Comparison of ENCODE assay signal across 19 cellular contexts in the genomic region with DNA sequence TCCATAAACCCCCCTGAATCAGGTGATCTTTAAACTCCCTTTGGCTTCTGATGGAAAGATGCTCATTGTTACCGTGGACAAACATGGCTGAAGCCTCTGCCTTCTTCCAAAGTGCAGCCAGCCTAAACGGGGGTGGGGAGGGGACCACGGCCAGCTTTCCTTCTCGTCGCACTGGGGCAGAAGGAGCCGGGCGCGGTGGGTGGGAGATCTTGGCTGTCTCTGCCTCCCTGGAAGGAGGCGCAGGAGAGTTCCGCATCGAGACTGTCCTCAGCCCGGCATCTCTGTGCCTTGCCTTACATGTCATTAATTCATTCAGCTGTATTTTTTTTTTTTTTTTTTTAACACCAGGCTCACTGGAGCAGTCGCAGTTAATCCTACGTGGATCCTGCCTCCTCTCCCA.
DNase-seq lines count a peak whose midpoint lies in the region; ATAC-seq and TF ChIP-seq lines count a peak whose summit lies in the region.
"Had no signal": no experiment of that assay in that cellular context is flagged by ENCODE, and none has a peak within 500 bp of the region (broad histone marks: within the 10 kb centered on the region; RNA-seq: fewer than 3 reads in every experiment).

No MANE protein-coding gene starts in this region.

- no peaks in the 10 kb centered on the region for H3K9me3 Mint-ChIP-seq in activated naive CD4-positive, alpha-beta T cell treated with anti-CD3 and anti-CD28 coated beads, Interleukin-2, amount 10 ng/mL, durations not matched to agents 7 days and 5 days
- H3K9me3 Mint-ChIP-seq: activated naive CD4-positive, alpha-beta T cell treated with anti-CD3 and anti-CD28 coated beads, Interleukin-2, amount 50 U/mL, for 72 hours; naive B cell; stimulated activated memory B cell treated with anti-CD40 and anti-IgM and Interleukin-4, amounts not matched to agents 10 μg/mL and 1 μg/mL and 100 μg/mL, for 72 hours had no signal

- POLR2A ChIA-PET in RWPE1 (lab: Yijun Ruan, JAX; ENCODE audit: low non-redundant PET), result no interaction called here

- no peak for DNase-seq in activated naive CD4-positive, alpha-beta T cell treated with anti-CD3 and anti-CD28 coated beads, Interleukin-2, amount 10 ng/mL, durations not matched to agents 7 days and 5 days
- DNase-seq in activated naive CD4-positive, alpha-beta T cell treated with anti-CD3 and anti-CD28 coated beads, Interleukin-2, amount 50 U/mL, for 16 hours, result no peak
- no peak for DNase-seq in RWPE1 (ENCODE audit: low spot score)
- no peak for DNase-seq in lower lobe of right lung
- no peak for DNase-seq in transverse colon
- no peak for DNase-seq in SK-N-DZ (ENCODE audit: low spot score)
- DNase-seq in ovary, result no peak
- DNase-seq: kidney, mammary epithelial cell, NCI-H2107, NCI-H510A, right lobe of liver, thyroid gland had no signal

- H3K4me3 ChIP-seq in lower lobe of right lung, result no peak overlapping the region
- H3K4me3 ChIP-seq in transverse colon, result no peak overlapping the region
- no peak overlapping the region for H3K4me3 ChIP-seq in ovary
- H3K4me3 ChIP-seq: gastroesophageal sphincter, right lobe of liver, thyroid gland had no signal

- intact Hi-C loops in lower lobe of right lung (cut with DNase I), result no loop called here
- intact Hi-C loops in transverse colon (cut with DNase I; ENCODE audit: low total_unique reads), result loop anchor here (10.0 kb wide), 1 partner anchor 211 kb away; no protein-coding TSS in a partner anchor
- intact Hi-C loops in ovary (cut with DNase I), result no loop called here

- peak overlapping the region; percentile 22; the same call in 1 of the 2 replicates for H3K27ac ChIP-seq in RWPE1
- peak overlapping the region; percentile 43 for H3K27ac ChIP-seq in lower lobe of right lung
- H3K27ac ChIP-seq in transverse colon, result peak overlapping the region in 3 of 4 donors; percentile 39 to 72 (median 54)
- no peak overlapping the region for H3K27ac ChIP-seq in ovary
- H3K27ac ChIP-seq: thyroid gland had no signal

- no peak for TF ChIP-seq POLR2A in transverse colon (IDR thresholded peaks at IDR 0.05)
- TF ChIP-seq POLR2A in ovary (IDR thresholded peaks at IDR 0.05), result no peak

- H3K9me3 ChIP-seq in lower lobe of right lung, result no peaks in the 10 kb centered on the region
- H3K9me3 ChIP-seq in transverse colon, result no peaks in the 10 kb centered on the region
- no peaks in the 10 kb centered on the region for H3K9me3 ChIP-seq in ovary
- H3K9me3 ChIP-seq: gastroesophageal sphincter, right lobe of liver, thyroid gland had no signal

- TF ChIP-seq EP300 in transverse colon (IDR thresholded peaks at IDR 0.05; ENCODE audit: low read depth) (no peak), ovary (IDR thresholded peaks at IDR 0.05) (no peak)

- ATAC-seq in lower lobe of right lung (no peak), GM21447 (IDR thresholded peaks at IDR 0.05; ENCODE audit: unreplicated experiment) (no peak)
- ATAC-seq: gastroesophageal sphincter, Right ventricle myocardium inferior had no signal

- H3K36me3 Mint-ChIP-seq in activated naive CD4-positive, alpha-beta T cell treated with anti-CD3 and anti-CD28 coated beads, Interleukin-2, amount 10 ng/mL, durations not matched to agents 7 days and 5 days, result peaks cover 2% of the 10 kb centered on the region
- H3K36me3 Mint-ChIP-seq: naive B cell had no signal

- peaks cover 3% of the 10 kb centered on the region for H3K4me1 Mint-ChIP-seq in activated naive CD4-positive, alpha-beta T cell treated with anti-CD3 and anti-CD28 coated beads, Interleukin-2, amount 10 ng/mL, durations not matched to agents 7 days and 5 days

- TF ChIP-seq CTCF in RWPE1 (conservative IDR thresholded peaks at IDR 0.05; ENCODE audit: low read depth) (no peak), lower lobe of right lung (IDR thresholded peaks at IDR 0.05) (no peak), transverse colon (IDR thresholded peaks at IDR 0.05) (no peak), ovary (IDR thresholded peaks at IDR 0.05) (no peak)

- 94% methylated on average over 14 of the region's 14 CpGs; no CpG with 5 or more reads in 1 of the 2 donors for WGBS in transverse colon (ENCODE audit: low coverage in 1 of 2), 2 donors
- 90 to 93% (median 92%) methylated on average over 14 of the region's 14 CpGs for WGBS in ovary, 3 donors

- peaks cover 16% of the 10 kb centered on the region for H3K36me3 ChIP-seq in lower lobe of right lung
- H3K36me3 ChIP-seq in transverse colon, result no peaks in the 10 kb centered on the region
- no peaks in the 10 kb centered on the region for H3K36me3 ChIP-seq in ovary
- H3K36me3 ChIP-seq: right lobe of liver, thyroid gland had no signal

- no peaks in the 10 kb centered on the region for H3K27me3 Mint-ChIP-seq in activated naive CD4-positive, alpha-beta T cell treated with anti-CD3 and anti-CD28 coated beads, Interleukin-2, amount 10 ng/mL, durations not matched to agents 7 days and 5 days
- H3K27me3 Mint-ChIP-seq: naive B cell; stimulated activated memory B cell treated with anti-CD40 and anti-IgM and Interleukin-4, amounts not matched to agents 10 μg/mL and 1 μg/mL and 100 μg/mL, for 72 hours had no signal

- H3K4me1 ChIP-seq in lower lobe of right lung (peaks cover 46% of the 10 kb centered on the region), transverse colon (peaks cover 11 to 21% (median 14%) of the 10 kb centered on the region in 4 donors), ovary (ENCODE audit: insufficient read depth) (peaks cover 16% of the 10 kb centered on the region)
- H3K4me1 ChIP-seq: right lobe of liver had no signal

- H3K27me3 ChIP-seq in lower lobe of right lung (ENCODE audit: low read depth), result no peaks in the 10 kb centered on the region
- H3K27me3 ChIP-seq in transverse colon, result no peaks in the 10 kb centered on the region
- no peaks in the 10 kb centered on the region for H3K27me3 ChIP-seq in ovary
- H3K27me3 ChIP-seq: gastroesophageal sphincter, right lobe of liver, thyroid gland had no signal

- in situ Hi-C loops in transverse colon (cut with MboI; ENCODE audit: low pct_ligation_motif_present in 1 of 4, low pct_unique_long_range_greater_than_20kb in 1 of 4, low sequenced_read_pairs in 3 of 4), result loop anchor here in 1 of 4 donors (25.0 kb wide), 1 partner anchor 204 kb away; no protein-coding TSS in a partner anchor

- H3K27ac Mint-ChIP-seq in activated naive CD4-positive, alpha-beta T cell treated with anti-CD3 and anti-CD28 coated beads, Interleukin-2, amount 10 ng/mL, durations not matched to agents 7 days and 5 days, result peak overlapping the region; percentile 92

- CTCF ChIA-PET in activated naive CD4-positive, alpha-beta T cell treated with anti-CD3 and anti-CD28 coated beads, Interleukin-2, amount 10 ng/mL, durations not matched to agents 7 days and 5 days (lab: Charles Lee), result interaction anchor here (0.9 to 1.3 kb wide), 2 partner anchors 18 to 213 kb away, joined by 3 to 6 read pairs; no protein-coding TSS in a partner anchor
- CTCF ChIA-PET in RWPE1 (lab: Yijun Ruan, JAX), result interaction anchor here (0.7 kb wide), 1 partner anchor 137 kb away, joined by 6 read pairs; no protein-coding TSS in a partner anchor

- no peak overlapping the region for H3K4me3 Mint-ChIP-seq in activated naive CD4-positive, alpha-beta T cell treated with anti-CD3 and anti-CD28 coated beads, Interleukin-2, amount 10 ng/mL, durations not matched to agents 7 days and 5 days

Comparison
In these comparisons a context has a peak if more than half of its experiments do, and no peak if none do; other contexts are left out.
1. H3K27ac ChIP-seq: peak in RWPE1 (single experiment), lower lobe of right lung (single experiment) and transverse colon (3 of 4); none in ovary (0 of 2).